ENCODE assay signal across 8 cellular contexts in genomic region chr1:84724128-84724860, GRCh38. TPM values are rescaled to one million over a fixed set of nuclear protein-coding genes. Genes with fewer than 3 reads are reported as not detected.
DNase-seq lines count a peak whose midpoint lies in the region; ATAC-seq and TF ChIP-seq lines count a peak whose summit lies in the region.

No MANE protein-coding gene starts in this region.

- H3K4me3 ChIP-seq in GM12864 (ENCODE audit: low read depth, low read length) (no peak overlapping the region), foreskin fibroblast (ENCODE audit: low read depth in 1 of 2, low read length in 2 of 2) (no peak overlapping the region), tibial artery (no peak overlapping the region)

- peak overlapping the region in 1 of 8 donors; percentile 3 for H3K4me3 Mint-ChIP-seq in naive B cell

- no peaks in the 10 kb centered on the region for H3K9me3 Mint-ChIP-seq in naive B cell

- peak; percentile 34 to 58 for ATAC-seq in naive B cell (ENCODE audit: low read depth in 2 of 2)

- peaks cover 0 to 37% (median 5%) of the 10 kb centered on the region in 4 donors for H3K4me1 ChIP-seq in tibial artery

- no peaks in the 10 kb centered on the region for H3K4me1 Mint-ChIP-seq in naive B cell

- intact Hi-C loops in tibial artery (cut with DNase I; ENCODE audit: low total_unique reads) = no loop called here

- no peak overlapping the region for H3K27ac ChIP-seq in tibial artery

- peak overlapping the region in 1 of 6 donors; percentile 32 for H3K27ac Mint-ChIP-seq in naive B cell

- no peaks in the 10 kb centered on the region for H3K9me3 ChIP-seq in tibial artery

- H3K27me3 Mint-ChIP-seq in naive B cell = no peaks in the 10 kb centered on the region

- no peaks in the 10 kb centered on the region for H3K36me3 Mint-ChIP-seq in naive B cell

- TF ChIP-seq CTCF in GM12864 (IDR thresholded peaks at IDR 0.05; ENCODE audit: low read depth, low read length, missing control alignments) (peak; percentile 81), foreskin fibroblast (IDR thresholded peaks at IDR 0.05; ENCODE audit: low read depth, low read length) (no peak), tibial artery (IDR thresholded peaks at IDR 0.05) (no peak)

- no peaks in the 10 kb centered on the region for H3K36me3 ChIP-seq in tibial artery

- DNase-seq in GM12864 (ENCODE audit: low read depth) (no peak), NCI-H69 (lab: John Stamatoyannopoulos, UW) (peak; percentile 12), naive B cell (peak; percentile 7), foreskin fibroblast (no peak), NCI-H748 (lab: John Stamatoyannopoulos, UW; ENCODE audit: unreplicated experiment) (no peak), NCI-H1417 treated with DMSO at 0.1 percent for 48 hours (lab: John Stamatoyannopoulos, UW) (no peak), tibial artery (no peak)
- DNase-seq in activated naive CD4-positive, alpha-beta T cell (lab: John Stamatoyannopoulos, UW) = peak in 3 of 4 experiments; percentile 9 to 37 (median 18)

- H3K27me3 ChIP-seq in tibial artery = no peaks in the 10 kb centered on the region

RNA-seq across cellular contexts. Expression of gene SSX2IP, which starts 34.0 kb away (rescaled TPM):
- polyA plus RNA-seq in naive B cell (ENCODE audit: low read depth in 6 of 6) = 1 to 10 TPM; 3.9 to 6.9 (median 5.1) TPM

Comparison
In these comparisons a context has a peak if more than half of its experiments do, and no peak if none do; other contexts are left out.
1. DNase-seq: peak in NCI-H69 (single experiment), activated naive CD4-positive, alpha-beta T cell (3 of 4) and naive B cell (single experiment); none in GM12864 (single experiment), foreskin fibroblast (0 of 2), NCI-H748 (single experiment), NCI-H1417 treated with DMSO at 0.1 percent for 48 hours (single experiment) and tibial artery (0 of 2).